ENCODE assay signal across 1 cellular context in the genomic region with DNA sequence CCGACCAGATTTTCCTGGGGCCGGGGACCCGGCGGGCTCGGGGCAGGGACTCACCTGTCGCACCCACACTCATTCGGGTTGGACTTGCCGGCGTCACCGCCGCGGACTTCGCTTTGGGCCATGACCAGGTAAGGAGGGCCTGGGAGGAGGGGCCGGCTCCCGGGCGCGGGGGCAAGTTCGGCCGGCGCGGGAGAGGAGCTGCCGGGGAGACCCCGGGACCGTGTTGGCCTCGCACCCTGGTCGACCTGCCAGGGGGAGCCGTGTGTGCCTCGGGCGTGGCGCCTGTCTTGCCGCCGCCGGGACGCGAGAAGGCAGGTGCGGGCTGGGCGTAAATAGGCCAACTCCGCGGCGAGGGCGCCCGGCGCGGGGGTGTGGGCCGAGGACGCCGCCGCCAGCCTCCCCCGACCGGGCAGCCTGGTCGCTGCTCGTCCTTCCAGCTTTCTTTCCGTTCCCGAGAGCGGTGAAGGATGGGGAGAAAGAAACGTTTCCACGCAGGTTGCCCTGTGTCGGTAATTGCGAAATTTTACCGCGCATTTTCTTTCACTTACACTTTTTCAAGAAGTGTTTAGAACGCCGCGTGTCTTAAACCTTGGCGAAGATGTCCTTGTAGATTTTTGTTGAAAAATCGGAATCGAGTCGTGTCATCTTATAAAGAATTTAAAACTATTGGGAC.
A peak's percentile ranks its signal among the peaks of the same experiment; 100 is the strongest.
TF ChIP-seq lines count a peak whose summit lies in the region.

No MANE protein-coding gene starts in this region.

TF ChIP-seq in GM12878, 131 proteins besides CTCF, POLR2A, EP300 and RAD21:
- TF ChIP-seq BHLHE40 (IDR thresholded peaks at IDR 0.05; ENCODE audit: borderline replicate concordance in 1 of 2, low read depth in 2 of 2, low read length in 1 of 2) (no peak), CEBPB (IDR thresholded peaks at IDR 0.05; ENCODE audit: borderline replicate concordance in 1 of 2, low read depth in 2 of 2, low read length in 2 of 2) (peak in 1 of 2 experiments; percentile 11; a peak in 1 of 4 replicates), BCL11A (IDR thresholded peaks at IDR 0.05; ENCODE audit: low read depth, low read length) (0 out of 2 replicates have a peak, but pooled peaks have one; percentile 0), NR2C2 (IDR thresholded peaks at IDR 0.05; ENCODE audit: borderline replicate concordance, control insufficient read depth, insufficient read length, low read depth) (no peak), STAT3 (IDR thresholded peaks at IDR 0.05; ENCODE audit: low read depth, low read length) (no peak), ASH2L (IDR thresholded peaks at IDR 0.05; ENCODE audit: borderline replicate concordance, low read depth) (0 out of 2 replicates have a peak, but pooled peaks have one; percentile 12), EGR1 (IDR thresholded peaks at IDR 0.05; ENCODE audit: borderline replicate concordance in 1 of 2, low read depth in 2 of 2, low read length in 2 of 2) (peak in 1 of 2 experiments; percentile 67; a peak in 1 of 3 replicates), MLLT1 (IDR thresholded peaks at IDR 0.05) (no peak), PAX8 (IDR thresholded peaks at IDR 0.05) (no peak), DPF2 (IDR thresholded peaks at IDR 0.05) (0 out of 2 replicates have a peak, but pooled peaks have one; percentile 35), SIN3A (IDR thresholded peaks at IDR 0.05; ENCODE audit: low read depth, low read length) (peak; percentile 35; the same call in 1 of the 2 replicates), RFX5 (IDR thresholded peaks at IDR 0.05; ENCODE audit: low read depth, low read length) (no peak), BACH1 (IDR thresholded peaks at IDR 0.05; ENCODE audit: borderline replicate concordance) (no peak), SMAD1 (IDR thresholded peaks at IDR 0.05; ENCODE audit: low read depth, partially characterized antibody) (no peak), NFYA (IDR thresholded peaks at IDR 0.05; ENCODE audit: borderline replicate concordance, low read depth, low read length) (no peak), RAD51 (IDR thresholded peaks at IDR 0.05) (no peak), ZBTB4 (CRISPR knock-in tag; IDR thresholded peaks at IDR 0.05) (no peak), POLR2AphosphoS2 (IDR thresholded peaks at IDR 0.05; ENCODE audit: low read depth, low read length) (no peak), CREB1 (IDR thresholded peaks at IDR 0.05; ENCODE audit: low read depth) (no peak), SREBF2 (IDR thresholded peaks at IDR 0.05; ENCODE audit: low read length) (no peak), SIX5 (IDR thresholded peaks at IDR 0.05; ENCODE audit: low read depth, low read length, severe bottlenecking) (no peak), NKRF (conservative IDR thresholded peaks at IDR 0.05) (peak; percentile 25; the same call in 1 of the 2 replicates), ESRRA (IDR thresholded peaks at IDR 0.05; ENCODE audit: low read length) (no peak), POU2F2 (IDR thresholded peaks at IDR 0.05; ENCODE audit: borderline replicate concordance, low read depth, low read length) (no peak), ZSCAN29 (IDR thresholded peaks at IDR 0.05) (no peak), MYC (IDR thresholded peaks at IDR 0.05; ENCODE audit: insufficient read depth, insufficient read length, insufficient replicate concordance, low read length, severe bottlenecking) (peak; percentile 39), EED (IDR thresholded peaks at IDR 0.05; ENCODE audit: low read depth) (0 out of 2 replicates have a peak, but pooled peaks have one; percentile 4), POLR2AphosphoS5 (IDR thresholded peaks at IDR 0.05; ENCODE audit: low read length) (0 out of 2 replicates have a peak, but pooled peaks have one; percentile 3), ZNF592 (IDR thresholded peaks at IDR 0.05) (no peak)
- TF ChIP-seq, protein P1, sequence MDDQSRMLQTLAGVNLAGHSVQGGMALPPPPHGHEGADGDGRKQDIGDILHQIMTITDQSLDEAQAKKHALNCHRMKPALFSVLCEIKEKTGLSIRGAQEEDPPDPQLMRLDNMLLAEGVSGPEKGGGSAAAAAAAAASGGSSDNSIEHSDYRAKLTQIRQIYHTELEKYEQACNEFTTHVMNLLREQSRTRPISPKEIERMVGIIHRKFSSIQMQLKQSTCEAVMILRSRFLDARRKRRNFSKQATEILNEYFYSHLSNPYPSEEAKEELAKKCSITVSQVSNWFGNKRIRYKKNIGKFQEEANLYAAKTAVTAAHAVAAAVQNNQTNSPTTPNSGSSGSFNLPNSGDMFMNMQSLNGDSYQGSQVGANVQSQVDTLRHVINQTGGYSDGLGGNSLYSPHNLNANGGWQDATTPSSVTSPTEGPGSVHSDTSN (IDR thresholded peaks at IDR 0.05; ENCODE audit: insufficient replicate concordance, low read depth, low read length): no peak
- TF ChIP-seq, protein P2, sequence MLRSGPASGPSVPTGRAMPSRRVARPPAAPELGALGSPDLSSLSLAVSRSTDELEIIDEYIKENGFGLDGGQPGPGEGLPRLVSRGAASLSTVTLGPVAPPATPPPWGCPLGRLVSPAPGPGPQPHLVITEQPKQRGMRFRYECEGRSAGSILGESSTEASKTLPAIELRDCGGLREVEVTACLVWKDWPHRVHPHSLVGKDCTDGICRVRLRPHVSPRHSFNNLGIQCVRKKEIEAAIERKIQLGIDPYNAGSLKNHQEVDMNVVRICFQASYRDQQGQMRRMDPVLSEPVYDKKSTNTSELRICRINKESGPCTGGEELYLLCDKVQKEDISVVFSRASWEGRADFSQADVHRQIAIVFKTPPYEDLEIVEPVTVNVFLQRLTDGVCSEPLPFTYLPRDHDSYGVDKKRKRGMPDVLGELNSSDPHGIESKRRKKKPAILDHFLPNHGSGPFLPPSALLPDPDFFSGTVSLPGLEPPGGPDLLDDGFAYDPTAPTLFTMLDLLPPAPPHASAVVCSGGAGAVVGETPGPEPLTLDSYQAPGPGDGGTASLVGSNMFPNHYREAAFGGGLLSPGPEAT (IDR thresholded peaks at IDR 0.05; ENCODE audit: low read depth): no peak
